8 cellular contexts compared by ENCODE assay signal in the genomic region with DNA sequence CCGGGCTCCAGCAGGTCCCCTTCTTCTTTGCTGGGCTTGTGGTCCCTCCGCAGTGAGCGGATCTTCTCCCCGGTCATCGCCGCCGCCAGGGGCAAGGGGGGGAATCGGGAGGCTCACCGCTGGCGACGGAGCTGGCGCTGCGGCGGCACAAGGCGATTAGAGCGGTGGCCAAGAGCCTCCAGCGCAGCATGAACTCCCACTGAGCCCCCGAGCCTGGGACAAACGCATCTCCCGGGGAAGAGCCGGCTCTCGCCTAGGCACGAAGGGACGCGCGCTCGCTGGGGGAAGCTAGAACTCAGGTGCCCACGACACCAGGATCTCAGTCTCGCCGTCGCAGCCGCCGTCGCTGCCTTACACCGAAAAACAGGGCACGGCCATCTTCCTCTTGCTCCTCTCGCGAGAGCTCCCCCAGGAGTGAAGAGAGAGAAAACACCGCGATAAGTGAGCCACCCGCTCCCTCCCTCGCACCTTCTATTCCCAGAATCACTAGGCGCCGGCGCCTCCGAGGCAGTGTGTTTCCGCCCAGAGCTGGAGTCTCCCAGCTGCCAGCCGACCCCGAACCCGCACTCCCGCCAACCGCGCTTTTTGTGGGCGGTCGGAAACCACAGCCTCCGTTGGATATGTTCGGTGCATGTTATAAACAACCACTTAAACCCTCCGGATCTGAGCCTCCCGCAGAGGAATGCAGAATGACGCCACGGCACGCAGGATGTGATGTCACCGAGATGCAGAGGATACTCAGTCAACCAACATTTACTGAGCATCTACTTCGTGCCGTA. TPM values are rescaled to one million over a fixed set of nuclear protein-coding genes. Genes with fewer than 3 reads are reported as not detected.
DNase-seq lines count a peak whose midpoint lies in the region; ATAC-seq and TF ChIP-seq lines count a peak whose summit lies in the region.

Gene ANKRD13C (minus strand): TSS at position 391 of the 779 bp plus-strand sequence. CDS start 314 bp downstream, at position 77.

- H3K4me1 ChIP-seq in spleen = peaks cover 30 to 60% (median 54%) of the 10 kb centered on the region in 6 donors

- H3K27me3 ChIP-seq in spleen (replicated peaks in 1 of 7) = no peaks in the 10 kb centered on the region

- H3K4me1 Mint-ChIP-seq in activated B cell treated with CpG ODN at 0.5 μM for 24 hours = peaks cover 44% of the 10 kb centered on the region

- peak in 2 of 3 donors; percentile 4 to 70 for TF ChIP-seq POLR2A in spleen (IDR thresholded peaks at IDR 0.05)

- no peaks in the 10 kb centered on the region for H3K9me3 ChIP-seq in spleen

- peak within 1 kb of the TSS; percentile 99 for H3K4me3 Mint-ChIP-seq in activated B cell treated with CpG ODN at 0.5 μM for 24 hours

- H3K9me3 Mint-ChIP-seq in activated B cell treated with CpG ODN at 0.5 μM for 24 hours = no peaks in the 10 kb centered on the region

- H3K4me3 ChIP-seq in spleen = peak within 1 kb of the TSS; percentile 79 to 91 (median 86)

- peak; percentile 94 for ATAC-seq in GM18909 (IDR thresholded peaks at IDR 0.05; ENCODE audit: poor library complexity, unreplicated experiment)
- ATAC-seq in HG03175 (IDR thresholded peaks at IDR 0.05; ENCODE audit: unreplicated experiment) = peak; percentile 91
- ATAC-seq in activated B cell treated with CpG ODN at 0.5 μM for 24 hours (ENCODE audit: low read depth) = peak; percentile 93

- peaks cover 29% of the 10 kb centered on the region for H3K36me3 Mint-ChIP-seq in activated B cell treated with CpG ODN at 0.5 μM for 24 hours (ENCODE audit: low read depth)

- peaks cover 0 to 13% (median 7%) of the 10 kb centered on the region in 6 donors for H3K36me3 ChIP-seq in spleen

- TF ChIP-seq CTCF in activated B cell treated with CpG ODN at 0.5 μM for 24 hours (IDR thresholded peaks at IDR 0.05) = no peak
- TF ChIP-seq CTCF in spleen (IDR thresholded peaks at IDR 0.05 in 8 of 11, conservative IDR thresholded peaks at IDR 0.05 in 3 of 11) = peak in 2 of 11 experiments; percentile 13 to 37

- intact Hi-C loops in activated B cell treated with CpG ODN at 0.5 μM for 24 hours (cut with micrococcal nuclease) (loop anchor here (1.0 kb wide), 4 partner anchors 56 to 727 kb away; partner anchors contain the start of genes LRRC40, SRSF11 and ZRANB2), spleen (cut with DNase I; ENCODE audit: low total_unique reads) (loop anchor here (10.0 kb wide), 1 partner anchor 60 kb away; the partner anchor contains the start of gene CTH)

- peak within 1 kb of the TSS; percentile 98 for H3K27ac ChIP-seq in caudate nucleus (ENCODE audit: low read depth, low read length)
- peak within 1 kb of the TSS; percentile 90 to 96 (median 92) for H3K27ac ChIP-seq in spleen

- CTCF ChIA-PET in activated B cell treated with CpG ODN at 0.5 μM for 24 hours (lab: Charles Lee) = interaction anchor here (0.7 to 1.9 kb wide), 3 partner anchors 56 to 726 kb away, joined by 3 to 7 read pairs (median 4); partner anchors contain the start of genes CTH and ZRANB2

- POLR2A ChIA-PET in activated B cell treated with CpG ODN at 0.5 μM for 24 hours (lab: Charles Lee) = interaction anchor here (0.7 to 4.8 kb wide), 8 partner anchors 11 to 726 kb away, joined by 3 to 83 read pairs (median 6); partner anchors contain the start of genes CTH, LRRC40, SRSF11 and ZRANB2

- peak; percentile 96 for DNase-seq in AG08395 (ENCODE audit: low spot score)
- DNase-seq in NCI-H226 = peak; percentile 94
- DNase-seq in activated B cell treated with CpG ODN at 0.5 μM for 24 hours = peak; percentile 74
- DNase-seq in caudate nucleus (lab: John Stamatoyannopoulos, UW) = peak; percentile 44 to 96 (median 88)
- DNase-seq in inferior parietal cortex (ENCODE audit: extremely low spot score) = peak; percentile 95
- peak; percentile 95 for DNase-seq in spleen

- no peaks in the 10 kb centered on the region for H3K27me3 Mint-ChIP-seq in activated B cell treated with CpG ODN at 0.5 μM for 24 hours

- peak within 1 kb of the TSS; percentile 98 for H3K27ac Mint-ChIP-seq in activated B cell treated with CpG ODN at 0.5 μM for 24 hours

- whole genome bisulfite sequencing in spleen, 5 donors = 0 to 1% (median 0%) methylated on average over 32 to 65 of the region's 65 CpGs

RNA-seq across cellular contexts. Expression of gene ANKRD13C, which starts in this region (rescaled TPM):
- total RNA-seq in activated B cell treated with CpG ODN at 0.5 μM for 24 hours (20.9 and 21.2 TPM in 2 replicates), spleen (10 to 100 TPM; 18.9 to 27.7 (median 23.2) TPM)
- 1 to 10 TPM; 7.4 to 9.1 (median 8.2) TPM for polyA plus RNA-seq in spleen

Comparison
In these comparisons a context has a peak if more than half of its experiments do, and no peak if none do; other contexts are left out.
1. Peak in every context shown above with its lines: DNase-seq, ATAC-seq, H3K4me3 ChIP-seq and H3K27ac ChIP-seq.